13 cellular contexts compared by ENCODE assay signal in the genomic region with DNA sequence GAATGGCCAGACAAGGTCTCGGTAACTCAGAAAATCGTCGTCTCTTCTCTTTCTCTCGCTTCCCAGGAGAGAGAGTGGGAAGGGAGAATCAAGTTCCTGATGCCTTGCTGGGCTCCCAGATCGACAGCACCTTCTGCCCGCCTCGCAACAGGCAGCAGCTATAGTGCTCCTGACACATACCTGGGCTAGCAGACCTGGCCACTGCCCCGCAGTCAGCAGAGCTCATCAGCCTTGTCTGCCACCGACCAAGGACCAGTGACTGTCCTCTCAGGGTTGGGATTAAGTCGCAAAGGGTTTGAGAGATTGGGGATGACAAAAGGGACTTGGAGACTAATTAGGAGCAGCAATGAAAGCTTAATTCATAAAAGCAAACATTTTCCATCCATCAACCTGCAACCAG. TPM values are rescaled to one million over a fixed set of nuclear protein-coding genes. Genes with fewer than 3 reads are reported as not detected.
DNase-seq lines count a peak whose midpoint lies in the region; ATAC-seq, FAIRE-seq and TF ChIP-seq lines count a peak whose summit lies in the region.
"Had no signal": no experiment of that assay in that cellular context is flagged by ENCODE, and none has a peak within 500 bp of the region (broad histone marks: within the 10 kb centered on the region; RNA-seq: fewer than 3 reads in every experiment).

No MANE protein-coding gene starts in this region.

- DNase-seq in CD8-positive, alpha-beta T cell, result no peak
- DNase-seq in GM18507 (ENCODE audit: extremely low spot score, insufficient read length, low read depth) (no peak), naive B cell (no peak), SW 1271 (lab: John Stamatoyannopoulos, UW) (no peak)
- DNase-seq in activated T-helper 1 cell treated with anti-CD3 and anti-CD28 coated beads, Interleukin-12 subunit alpha, Interleukin-12 subunit beta, Interleukin-2, Interleukin-4 antibody, amounts not matched to agents 30 ng/mL and 10 ng/mL and 1 ng/mL, durations not matched to agents 14 hours and 24 hours and 36 hours (ENCODE audit: low spot score), result no peak
- DNase-seq: C1 segment of cervical spinal cord, GF-D8 had no signal

- CTCF ChIA-PET in CD8-positive, alpha-beta T cell (lab: Charles Lee), result interaction anchor here (0.7 to 14.6 kb wide), 8 partner anchors 10 to 175 kb away, joined by 4 to 111 read pairs (median 22); no protein-coding TSS in a partner anchor

- peaks cover 67% of the 10 kb centered on the region for H3K4me1 Mint-ChIP-seq in CD8-positive, alpha-beta T cell (ENCODE audit: low read depth)
- peaks cover 68% of the 10 kb centered on the region for H3K4me1 Mint-ChIP-seq in activated T-helper 1 cell treated with anti-CD3 and anti-CD28 coated beads, Interleukin-12 subunit alpha, Interleukin-12 subunit beta, Interleukin-2, Interleukin-4 antibody, amounts not matched to agents 30 ng/mL and 10 ng/mL and 1 ng/mL, durations not matched to agents 14 hours and 24 hours and 36 hours (ENCODE audit: low read depth)
- H3K4me1 Mint-ChIP-seq in naive B cell, result peaks cover 37 to 78% (median 47%) of the 10 kb centered on the region in 3 donors

- H3K4me1 ChIP-seq in CD8-positive, alpha-beta T cell (ENCODE audit: insufficient read depth, low read length), result peaks cover 75% of the 10 kb centered on the region

- peak overlapping the region; percentile 89 for H3K4me3 ChIP-seq in CD8-positive, alpha-beta T cell (ENCODE audit: low read depth, low read length)

- no peak for TF ChIP-seq CTCF in CD8-positive, alpha-beta T cell (IDR thresholded peaks at IDR 0.05)

- H3K9me3 ChIP-seq in CD8-positive, alpha-beta T cell (ENCODE audit: low read length), result no peaks in the 10 kb centered on the region
- H3K9me3 ChIP-seq: suprapubic skin had no signal

- H3K27ac ChIP-seq in CD8-positive, alpha-beta T cell (ENCODE audit: low read depth, low read length), result peak overlapping the region; percentile 95

- H3K9me3 Mint-ChIP-seq in CD8-positive, alpha-beta T cell, result no peaks in the 10 kb centered on the region
- no peaks in the 10 kb centered on the region for H3K9me3 Mint-ChIP-seq in activated T-helper 1 cell treated with anti-CD3 and anti-CD28 coated beads, Interleukin-12 subunit alpha, Interleukin-12 subunit beta, Interleukin-2, Interleukin-4 antibody, amounts not matched to agents 30 ng/mL and 10 ng/mL and 1 ng/mL, durations not matched to agents 14 hours and 24 hours and 36 hours
- H3K9me3 Mint-ChIP-seq in naive B cell, result no peaks in the 10 kb centered on the region

- FAIRE-seq in GM18507 (lab: Jason Lieb, UNC), result peak; percentile 9

- peaks cover 74% of the 10 kb centered on the region for H3K36me3 Mint-ChIP-seq in CD8-positive, alpha-beta T cell
- peaks cover 61% of the 10 kb centered on the region for H3K36me3 Mint-ChIP-seq in activated T-helper 1 cell treated with anti-CD3 and anti-CD28 coated beads, Interleukin-12 subunit alpha, Interleukin-12 subunit beta, Interleukin-2, Interleukin-4 antibody, amounts not matched to agents 30 ng/mL and 10 ng/mL and 1 ng/mL, durations not matched to agents 14 hours and 24 hours and 36 hours (ENCODE audit: low read depth)
- H3K36me3 Mint-ChIP-seq in naive B cell, result peaks cover under 1 to 4% of the 10 kb centered on the region in 2 donors

- H3K27ac Mint-ChIP-seq in CD8-positive, alpha-beta T cell, result peak overlapping the region; percentile 99
- peak overlapping the region; percentile 92 for H3K27ac Mint-ChIP-seq in activated T-helper 1 cell treated with anti-CD3 and anti-CD28 coated beads, Interleukin-12 subunit alpha, Interleukin-12 subunit beta, Interleukin-2, Interleukin-4 antibody, amounts not matched to agents 30 ng/mL and 10 ng/mL and 1 ng/mL, durations not matched to agents 14 hours and 24 hours and 36 hours
- H3K27ac Mint-ChIP-seq in naive B cell, result peak overlapping the region in 5 of 6 donors; percentile 28 to 98 (median 89)

- POLR2A ChIA-PET in CD8-positive, alpha-beta T cell (lab: Charles Lee), result interaction anchor here (0.7 to 9.8 kb wide), 11 partner anchors 13 to 138 kb away, joined by 3 to 195 read pairs (median 3); no protein-coding TSS in a partner anchor

- peak overlapping the region; percentile 93 for H3K4me3 Mint-ChIP-seq in CD8-positive, alpha-beta T cell
- H3K4me3 Mint-ChIP-seq in activated T-helper 1 cell treated with anti-CD3 and anti-CD28 coated beads, Interleukin-12 subunit alpha, Interleukin-12 subunit beta, Interleukin-2, Interleukin-4 antibody, amounts not matched to agents 30 ng/mL and 10 ng/mL and 1 ng/mL, durations not matched to agents 14 hours and 24 hours and 36 hours, result peak overlapping the region; percentile 95
- peak overlapping the region; percentile 30 to 100 (median 90) for H3K4me3 Mint-ChIP-seq in naive B cell

- ATAC-seq in CD8-positive, alpha-beta T cell, result no peak
- ATAC-seq in naive B cell (ENCODE audit: low read depth in 2 of 2) (no peak), GM21723 (IDR thresholded peaks at IDR 0.05; ENCODE audit: unreplicated experiment) (no peak), HG03108 (IDR thresholded peaks at IDR 0.05; ENCODE audit: unreplicated experiment) (no peak), HG03097 (IDR thresholded peaks at IDR 0.05; ENCODE audit: low FRiP score, unreplicated experiment) (no peak)

- H3K27me3 ChIP-seq in CD8-positive, alpha-beta T cell (ENCODE audit: insufficient read depth, low read length), result no peaks in the 10 kb centered on the region

- no peaks in the 10 kb centered on the region for H3K27me3 Mint-ChIP-seq in CD8-positive, alpha-beta T cell (ENCODE audit: low read depth)
- H3K27me3 Mint-ChIP-seq in activated T-helper 1 cell treated with anti-CD3 and anti-CD28 coated beads, Interleukin-12 subunit alpha, Interleukin-12 subunit beta, Interleukin-2, Interleukin-4 antibody, amounts not matched to agents 30 ng/mL and 10 ng/mL and 1 ng/mL, durations not matched to agents 14 hours and 24 hours and 36 hours (ENCODE audit: insufficient read depth), result peaks cover 2% of the 10 kb centered on the region
- no peaks in the 10 kb centered on the region for H3K27me3 Mint-ChIP-seq in naive B cell

- intact Hi-C loops in CD8-positive, alpha-beta T cell (cut with DNase I, micrococcal nuclease), result loop anchor here (1.0 to 10.0 kb wide), 3 partner anchors 15 to 421 kb away; a partner anchor contains a TSS
- intact Hi-C loops in activated T-helper 1 cell treated with anti-CD3 and anti-CD28 coated beads, Interleukin-12 subunit alpha, Interleukin-12 subunit beta, Interleukin-2, Interleukin-4 antibody, amounts not matched to agents 30 ng/mL and 10 ng/mL and 1 ng/mL, durations not matched to agents 14 hours and 24 hours and 36 hours (cut with micrococcal nuclease), result loop anchor here (1.0 to 10.0 kb wide), 13 partner anchors 15 to 751 kb away; a partner anchor contains a TSS

- peaks cover 32% of the 10 kb centered on the region for H3K36me3 ChIP-seq in CD8-positive, alpha-beta T cell (ENCODE audit: insufficient read depth, low read length)
- H3K36me3 ChIP-seq: suprapubic skin had no signal

RNA-seq across cellular contexts. Expression of a gene that starts 4.1 kb away (rescaled TPM):
- 100 to 1,000 TPM; 423 to 424 TPM for total RNA-seq in CD8-positive, alpha-beta T cell
- total RNA-seq in activated T-helper 1 cell treated with anti-CD3 and anti-CD28 coated beads, Interleukin-12 subunit alpha, Interleukin-12 subunit beta, Interleukin-2, Interleukin-4 antibody, amounts not matched to agents 30 ng/mL and 10 ng/mL and 1 ng/mL, durations not matched to agents 14 hours and 24 hours and 36 hours, result 133 and 140 TPM in 2 replicates
- 10 to 100 TPM; 14.7 to 28.7 (median 18.2) TPM for polyA plus RNA-seq in naive B cell (ENCODE audit: low read depth in 6 of 6)
- total RNA-seq: MCF 10A, myocyte had no signal
